Comparison of ENCODE assay signal across 28 cellular contexts in genomic region chr10:46254007-46254383, GRCh38. TPM values are rescaled to one million over a fixed set of nuclear protein-coding genes. Genes with fewer than 3 reads are reported as not detected.
"Had no signal": no experiment of that assay in that cellular context is flagged by ENCODE, and none has a peak within 500 bp of the region (broad histone marks: within the 10 kb centered on the region; RNA-seq: fewer than 3 reads in every experiment).

No MANE protein-coding gene starts in this region.

- H3K4me1 ChIP-seq: gastrocnemius medialis had no signal

- H3K36me3 Mint-ChIP-seq: mesothelial cell of epicardium had no signal

- H3K27me3 ChIP-seq: dorsolateral prefrontal cortex, esophagus squamous epithelium, gastrocnemius medialis, heart right ventricle had no signal

- H3K36me3 ChIP-seq: esophagus squamous epithelium, gastrocnemius medialis, heart right ventricle, lower lobe of right lung had no signal

- H3K4me3 ChIP-seq: dorsolateral prefrontal cortex, esophagus squamous epithelium, gastrocnemius medialis, heart right ventricle, lower lobe of right lung, mucosa of descending colon had no signal

- H3K4me3 Mint-ChIP-seq: endodermal cell, mesothelial cell of epicardium had no signal

- DNase-seq: dermis blood vessel endothelial cell; effector CD4-positive, alpha-beta T cell; effector memory CD4-positive, alpha-beta T cell; endodermal cell; erythroblast; esophagus squamous epithelium; foreskin fibroblast; foreskin melanocyte; gastrocnemius medialis; glutamatergic neuron; heart right ventricle; hippocampal formation; left cardiac atrium; left ventricle myocardium superior; lower lobe of right lung; mesenchymal stem cell; mucosa of descending colon had no signal

- H3K27ac ChIP-seq: dorsolateral prefrontal cortex, epithelial cell of prostate, esophagus squamous epithelium, gastrocnemius medialis, heart right ventricle, lower lobe of right lung had no signal

- ATAC-seq: esophagus mucosa, gastrocnemius medialis, heart right ventricle, left cardiac atrium, left ventricle myocardium superior, lower lobe of right lung, mucosa of descending colon had no signal

- H3K9me3 ChIP-seq: esophagus squamous epithelium, gastrocnemius medialis, heart right ventricle, lower lobe of right lung, mucosa of descending colon had no signal

- H3K9me3 Mint-ChIP-seq: endodermal cell, mesothelial cell of epicardium had no signal

- H3K27ac Mint-ChIP-seq: endodermal cell, mesothelial cell of epicardium had no signal

RNA-seq across cellular contexts. Expression of gene ANTXRL, which starts 32.8 kb away (rescaled TPM):
- total RNA-seq: cerebellum, dermis blood vessel endothelial cell, endodermal cell, esophagus mucosa, esophagus squamous epithelium, gastrocnemius medialis, glomerular endothelial cell, kidney epithelial cell, left cardiac atrium, left ventricle myocardium superior, lower leg skin, lower lobe of right lung, lung microvascular endothelial cell, mesenteric fat pad, mesothelial cell of epicardium, mucosa of descending colon, myocyte had no signal
